In the genomic region with DNA sequence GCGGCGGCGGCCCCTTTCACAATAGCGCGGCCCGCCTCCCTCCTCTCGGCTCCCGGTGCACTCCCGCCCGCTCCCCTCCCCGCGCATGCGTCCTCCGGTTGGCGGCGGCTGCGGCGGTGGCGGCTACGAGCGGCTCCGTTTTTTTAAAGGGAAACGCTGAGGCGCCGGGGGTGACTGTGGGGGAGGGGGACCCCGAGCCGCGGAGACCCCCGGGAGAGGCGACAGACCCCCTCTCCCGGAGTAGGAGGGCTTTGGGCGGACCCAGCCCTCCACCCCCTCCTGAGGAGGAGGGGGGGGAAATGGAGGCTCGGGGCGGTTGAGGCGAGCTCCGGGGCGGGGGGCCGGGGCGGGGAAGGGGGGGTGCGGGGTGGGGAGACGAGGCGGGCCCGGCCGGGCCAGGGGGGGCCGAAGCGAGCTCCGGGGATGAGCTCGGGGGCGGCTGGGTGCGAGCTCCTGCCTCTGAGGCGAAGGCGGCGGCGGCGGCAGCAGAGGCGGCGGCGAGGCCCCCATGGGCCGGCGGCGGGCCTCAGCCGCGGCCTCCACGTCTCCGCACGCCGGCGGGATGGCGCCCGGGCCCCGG, we compare ENCODE assay signal across 8 cellular contexts. TPM values are rescaled to one million over a fixed set of nuclear protein-coding genes. Genes with fewer than 3 reads are reported as not detected.
DNase-seq lines count a peak whose midpoint lies in the region; ATAC-seq and TF ChIP-seq lines count a peak whose summit lies in the region.

A gene with protein sequence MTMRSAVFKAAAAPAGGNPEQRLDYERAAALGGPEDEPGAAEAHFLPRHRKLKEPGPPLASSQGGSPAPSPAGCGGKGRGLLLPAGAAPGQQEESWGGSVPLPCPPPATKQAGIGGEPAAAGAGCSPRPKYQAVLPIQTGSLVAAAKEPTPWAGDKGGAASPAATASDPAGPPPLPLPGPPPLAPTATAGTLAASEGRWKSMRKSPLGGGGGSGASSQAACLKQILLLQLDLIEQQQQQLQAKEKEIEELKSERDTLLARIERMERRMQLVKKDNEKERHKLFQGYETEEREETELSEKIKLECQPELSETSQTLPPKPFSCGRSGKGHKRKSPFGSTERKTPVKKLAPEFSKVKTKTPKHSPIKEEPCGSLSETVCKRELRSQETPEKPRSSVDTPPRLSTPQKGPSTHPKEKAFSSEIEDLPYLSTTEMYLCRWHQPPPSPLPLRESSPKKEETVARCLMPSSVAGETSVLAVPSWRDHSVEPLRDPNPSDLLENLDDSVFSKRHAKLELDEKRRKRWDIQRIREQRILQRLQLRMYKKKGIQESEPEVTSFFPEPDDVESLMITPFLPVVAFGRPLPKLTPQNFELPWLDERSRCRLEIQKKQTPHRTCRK (plus strand): TSS at position 86 of the 580 bp plus-strand sequence. CDS start 642 bp downstream, outside the sequence.

- peaks cover 14 to 20% of the 10 kb centered on the region in 2 donors for H3K36me3 Mint-ChIP-seq in activated T-cell treated with anti-CD3 and anti-CD28 coated beads, Interleukin-2, amount 50 U/mL, for 72 hours (ENCODE audit: insufficient read depth in 2 of 2)

- BruUV-seq in A673 (replicated peaks; lab: Mats Ljungman, UMichigan): no TSS peak

- H3K4me1 Mint-ChIP-seq in activated T-cell treated with anti-CD3 and anti-CD28 coated beads, Interleukin-2, amount 50 U/mL, for 72 hours (ENCODE audit: low read depth): peaks cover 39% of the 10 kb centered on the region

- CTCF ChIA-PET in A673 (lab: Charles Lee): interaction anchor here (0.9 kb wide), 1 partner anchor 9 kb away, joined by 4 read pairs; no protein-coding TSS in a partner anchor

- H3K27ac ChIP-seq in A673 (ENCODE audit: low read depth, low read length, poor library complexity, severe bottlenecking): peak within 1 kb of the TSS; percentile 91

- intact Hi-C loops in A673 (cut with micrococcal nuclease; ENCODE audit: unreplicated experiment): no loop called here

- H3K9me3 ChIP-seq in A673 (ENCODE audit: low read depth, low read length, poor library complexity, severe bottlenecking) (no peaks in the 10 kb centered on the region), mucosa of stomach (ENCODE audit: control insufficient read depth, low read length) (no peaks in the 10 kb centered on the region)

- H3K27me3 ChIP-seq in A673 (replicated peaks; ENCODE audit: insufficient read depth, low read depth, low read length, poor library complexity) (no peaks in the 10 kb centered on the region), mucosa of stomach (ENCODE audit: control insufficient read depth, insufficient read depth, low read length) (no peaks in the 10 kb centered on the region)

- TF ChIP-seq CTCF in A673 (conservative IDR thresholded peaks at IDR 0.05; ENCODE audit: low read depth, low read length): no peak

- H3K4me3 ChIP-seq in A673 (ENCODE audit: low read depth, low read length, poor library complexity, severe bottlenecking) (peak within 1 kb of the TSS; percentile 96), mucosa of stomach (ENCODE audit: low read length) (peak within 1 kb of the TSS; percentile 72)

- peak within 1 kb of the TSS; percentile 92 for H3K27ac Mint-ChIP-seq in activated T-cell treated with anti-CD3 and anti-CD28 coated beads, Interleukin-2, amount 50 U/mL, for 72 hours

- H3K4me3 Mint-ChIP-seq in activated T-cell treated with anti-CD3 and anti-CD28 coated beads, Interleukin-2, amount 50 U/mL, for 72 hours: peak within 1 kb of the TSS; percentile 89 to 92

- DNase-seq in A673 (ENCODE audit: low spot score) (peak; percentile 71), HUDEP-2 (lab: John Stamatoyannopoulos, UW; ENCODE audit: unreplicated experiment in 76 of 76) (peak in 65 of 76 experiments; percentile 15 to 77 (median 58))
- peak; percentile 91 for DNase-seq in activated T-cell treated with anti-CD3 and anti-CD28 coated beads, Interleukin-2, amount 50 U/mL, for 72 hours
- peak; percentile 65 to 70 for DNase-seq in stimulated activated CD8-positive, alpha-beta memory T cell treated with anti-CD3 and anti-CD28 coated beads, Interleukin-4, amount 100 ng/mL, for 4 hours (ENCODE audit: low read depth in 2 of 2, low spot score in 1 of 2)

- no peaks in the 10 kb centered on the region for H3K27me3 Mint-ChIP-seq in activated T-cell treated with anti-CD3 and anti-CD28 coated beads, Interleukin-2, amount 50 U/mL, for 72 hours (ENCODE audit: low read depth)

- H3K4me1 ChIP-seq in A673 (ENCODE audit: insufficient read depth, low read length, poor library complexity, severe bottlenecking) (no peaks in the 10 kb centered on the region), mucosa of stomach (ENCODE audit: control insufficient read depth, insufficient read depth, low read length) (peaks cover 3% of the 10 kb centered on the region)

- H3K9me3 Mint-ChIP-seq in activated T-cell treated with anti-CD3 and anti-CD28 coated beads, Interleukin-2, amount 50 U/mL, for 72 hours: no peaks in the 10 kb centered on the region

- ATAC-seq in GM18909 (IDR thresholded peaks at IDR 0.05; ENCODE audit: poor library complexity, unreplicated experiment): peak; percentile 54
- peak; percentile 77 to 82 for ATAC-seq in activated T-cell treated with anti-CD3 and anti-CD28 coated beads, Interleukin-2, amount 50 U/mL, for 72 hours (replicated peaks in 1 of 2)
- peak; percentile 81 for ATAC-seq in esophagus mucosa

- H3K36me3 ChIP-seq in A673 (ENCODE audit: insufficient read depth, low read length, poor library complexity, severe bottlenecking) (peaks cover 12% of the 10 kb centered on the region), mucosa of stomach (ENCODE audit: control insufficient read depth, insufficient read depth, low read length) (peaks cover 5% of the 10 kb centered on the region)

- H3K9ac ChIP-seq in mucosa of stomach (ENCODE audit: low read length): peak within 1 kb of the TSS; percentile 80

- POLR2A ChIA-PET in A673 (lab: Charles Lee; ENCODE audit: low non-redundant PET): interaction anchor here (0.6 kb wide), 1 partner anchor 164 kb away, joined by 3 read pairs; no protein-coding TSS in a partner anchor

TF ChIP-seq in PFSK-1, 5 proteins besides CTCF, POLR2A, EP300 and RAD21:
- TF ChIP-seq TAF1 (IDR thresholded peaks at IDR 0.05; ENCODE audit: borderline replicate concordance, insufficient read depth, low read length): no peak; the same call in 1 of the 2 replicates
- no peak for TF ChIP-seq FOXP2 (optimal IDR thresholded peaks at IDR 0.05; ENCODE audit: borderline replicate concordance, extremely low read depth, extremely low read length, insufficient read depth)
- 0 out of 2 replicates have a peak, but pooled peaks have one; percentile 21 for TF ChIP-seq SIN3A (IDR thresholded peaks at IDR 0.05; ENCODE audit: borderline replicate concordance, insufficient read depth, low read length)
- peak; percentile 68 for TF ChIP-seq POLR2AphosphoS5 (IDR thresholded peaks at IDR 0.05; ENCODE audit: low read depth, low read length)
- TF ChIP-seq, protein P1, sequence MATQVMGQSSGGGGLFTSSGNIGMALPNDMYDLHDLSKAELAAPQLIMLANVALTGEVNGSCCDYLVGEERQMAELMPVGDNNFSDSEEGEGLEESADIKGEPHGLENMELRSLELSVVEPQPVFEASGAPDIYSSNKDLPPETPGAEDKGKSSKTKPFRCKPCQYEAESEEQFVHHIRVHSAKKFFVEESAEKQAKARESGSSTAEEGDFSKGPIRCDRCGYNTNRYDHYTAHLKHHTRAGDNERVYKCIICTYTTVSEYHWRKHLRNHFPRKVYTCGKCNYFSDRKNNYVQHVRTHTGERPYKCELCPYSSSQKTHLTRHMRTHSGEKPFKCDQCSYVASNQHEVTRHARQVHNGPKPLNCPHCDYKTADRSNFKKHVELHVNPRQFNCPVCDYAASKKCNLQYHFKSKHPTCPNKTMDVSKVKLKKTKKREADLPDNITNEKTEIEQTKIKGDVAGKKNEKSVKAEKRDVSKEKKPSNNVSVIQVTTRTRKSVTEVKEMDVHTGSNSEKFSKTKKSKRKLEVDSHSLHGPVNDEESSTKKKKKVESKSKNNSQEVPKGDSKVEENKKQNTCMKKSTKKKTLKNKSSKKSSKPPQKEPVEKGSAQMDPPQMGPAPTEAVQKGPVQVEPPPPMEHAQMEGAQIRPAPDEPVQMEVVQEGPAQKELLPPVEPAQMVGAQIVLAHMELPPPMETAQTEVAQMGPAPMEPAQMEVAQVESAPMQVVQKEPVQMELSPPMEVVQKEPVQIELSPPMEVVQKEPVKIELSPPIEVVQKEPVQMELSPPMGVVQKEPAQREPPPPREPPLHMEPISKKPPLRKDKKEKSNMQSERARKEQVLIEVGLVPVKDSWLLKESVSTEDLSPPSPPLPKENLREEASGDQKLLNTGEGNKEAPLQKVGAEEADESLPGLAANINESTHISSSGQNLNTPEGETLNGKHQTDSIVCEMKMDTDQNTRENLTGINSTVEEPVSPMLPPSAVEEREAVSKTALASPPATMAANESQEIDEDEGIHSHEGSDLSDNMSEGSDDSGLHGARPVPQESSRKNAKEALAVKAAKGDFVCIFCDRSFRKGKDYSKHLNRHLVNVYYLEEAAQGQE (IDR thresholded peaks at IDR 0.05; ENCODE audit: insufficient read depth in 1 of 2, low read depth in 2 of 2, low read length in 2 of 2): no peak

RNA-seq across cellular contexts. Expression of the gene that starts here (rescaled TPM):
- total RNA-seq in A673 (2021) (56.9 and 59.9 TPM in 2 replicates), esophagus mucosa (36.1 TPM)
- 39.9 TPM for polyA plus RNA-seq in PFSK-1 (2012; ENCODE audit: insufficient read length, low read depth)
- total RNA-seq in activated T-cell treated with anti-CD3 and anti-CD28 coated beads, Interleukin-2, amount 50 U/mL, for 72 hours: 100 to 1,000 TPM; 115 to 121 TPM

Comparison
In these comparisons a context has a peak if more than half of its experiments do, and no peak if none do; other contexts are left out.
1. Peak in every context shown above with its lines: DNase-seq, ATAC-seq, H3K4me3 ChIP-seq and H3K27ac ChIP-seq.